In the genomic region with DNA sequence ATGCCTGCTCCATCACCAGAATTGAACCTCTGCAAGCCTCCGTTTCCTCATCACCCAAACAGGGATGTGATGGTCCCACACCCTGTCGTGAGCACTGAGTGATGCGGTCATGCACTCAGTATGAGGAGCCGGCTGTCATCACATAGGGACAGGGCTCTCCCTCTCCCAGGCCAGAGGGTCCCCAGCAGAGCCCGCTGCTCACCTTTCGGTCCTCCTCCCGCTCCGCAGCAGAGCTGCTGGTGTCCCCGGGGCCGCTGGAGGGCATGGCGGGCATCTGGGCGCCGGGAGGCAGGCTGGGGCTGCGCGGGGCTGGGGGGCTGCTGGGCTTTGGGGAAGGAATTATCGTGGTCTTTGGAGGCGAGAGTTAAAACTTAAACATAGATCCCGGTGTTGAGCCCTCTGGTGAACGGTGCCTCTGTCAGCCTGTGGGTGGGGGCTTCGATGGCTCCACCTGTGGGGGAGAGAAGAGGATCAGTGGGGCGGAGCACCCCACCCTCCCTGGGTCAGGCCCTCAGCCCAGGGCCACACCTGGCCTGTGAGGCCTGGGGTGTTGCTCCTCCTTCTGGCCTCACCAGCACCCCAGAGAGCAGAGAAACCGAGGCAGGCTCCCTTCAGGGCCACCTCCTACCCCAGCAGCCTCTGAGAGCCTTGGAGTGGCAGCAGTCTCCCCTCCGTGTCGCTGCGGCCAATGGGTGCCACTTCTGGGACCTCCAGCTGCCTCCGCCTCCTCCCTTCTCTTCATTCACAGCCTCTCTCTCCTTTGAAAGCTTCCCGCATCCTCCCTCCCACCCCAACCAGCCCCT, we compare ENCODE assay signal across 10 cellular contexts. TPM values are rescaled to one million over a fixed set of nuclear protein-coding genes. Genes with fewer than 3 reads are reported as not detected.
A peak's percentile ranks its signal among the peaks of the same experiment; 100 is the strongest.
DNase-seq lines count a peak whose midpoint lies in the region; ATAC-seq, FAIRE-seq and TF ChIP-seq lines count a peak whose summit lies in the region.
"Had no signal": no experiment of that assay in that cellular context is flagged by ENCODE, and none has a peak within 500 bp of the region (broad histone marks: within the 10 kb centered on the region; RNA-seq: fewer than 3 reads in every experiment).

No MANE protein-coding gene starts in this region.

- H3K36me3 ChIP-seq in K562 (ENCODE audit: control insufficient read depth, insufficient read depth, low read length) (no peaks in the 10 kb centered on the region), psoas muscle (ENCODE audit: insufficient read depth in 1 of 2, low read depth in 1 of 2) (peaks cover 0 to 14% of the 10 kb centered on the region in 2 donors)

- no peaks in the 10 kb centered on the region for H3K9me3 ChIP-seq in K562 (replicated peaks; ENCODE audit: control insufficient read depth, insufficient read depth, low read depth, low read length)
- H3K9me3 ChIP-seq in psoas muscle = no peaks in the 10 kb centered on the region

- TF ChIP-seq EP300 in K562 (IDR thresholded peaks at IDR 0.05; ENCODE audit: low read length) = no peak

- H3K27me3 ChIP-seq in K562 (ENCODE audit: control insufficient read depth in 2 of 2, insufficient read depth in 2 of 2, low read length in 2 of 2) (peaks cover 13 to 34% of the 10 kb centered on the region in 2 experiments), psoas muscle (ENCODE audit: insufficient read depth in 3 of 3, low read length in 2 of 3) (no peaks in the 10 kb centered on the region)

- peaks cover 9% of the 10 kb centered on the region for H4K20me1 ChIP-seq in K562 (replicated peaks; ENCODE audit: control insufficient read depth, insufficient read depth, low read length)

- TF ChIP-seq CTCF in K562 (IDR thresholded peaks at IDR 0.05 in 2 of 3, conservative IDR thresholded peaks at IDR 0.05 in 1 of 3; ENCODE audit: insufficient read depth in 2 of 3, low read depth in 1 of 3, low read length in 3 of 3) (no peak), psoas muscle (IDR thresholded peaks at IDR 0.05) (no peak)

- H2AFZ ChIP-seq in K562 (ENCODE audit: low read depth, low read length) = no peak overlapping the region

- no peak overlapping the region for H3K4me3 ChIP-seq in K562
- H3K4me3 ChIP-seq in psoas muscle = no peak overlapping the region

- H3K27ac ChIP-seq in K562 (ENCODE audit: extremely low read depth, low read depth, low read length) (no peak overlapping the region), psoas muscle (peak overlapping the region; percentile 82)

- intact Hi-C loops in K562 (cut with micrococcal nuclease) = no loop called here
- intact Hi-C loops in psoas muscle (cut with DNase I) = no loop called here

- no peak for TF ChIP-seq RAD21 in K562 (CRISPR knock-in tag; conservative IDR thresholded peaks at IDR 0.05 in 1 of 2, IDR thresholded peaks at IDR 0.05 in 1 of 2)

- CTCF ChIA-PET in K562 (lab: Yijun Ruan, JAX; ENCODE audit: low intra/inter-chr PET ratio) = no interaction called here

- no peak overlapping the region for H3K9ac ChIP-seq in K562 (ENCODE audit: insufficient read depth in 1 of 2, low read depth in 2 of 2, low read length in 2 of 2)

- WGBS in K562 (ENCODE audit: insufficient coverage, low coverage, missing lambda C conversion rate) = 50% methylated on average over 12 of the region's 27 CpGs
- WGBS in psoas muscle, 3 donors = 86 to 87% (median 87%) methylated on average over 21 to 27 of the region's 27 CpGs

- DNase-seq in K562 (ENCODE audit: extremely low read depth in 1 of 4, low spot score in 3 of 4) (no peak), psoas muscle (no peak), hypothalamus (lab: John Stamatoyannopoulos, UW) (no peak), HT-29 (ENCODE audit: low spot score) (no peak), GOT3 (lab: John Stamatoyannopoulos, UW) (no peak)
- DNase-seq: midbrain had no signal

- no peak overlapping the region for H3K4me2 ChIP-seq in K562 (ENCODE audit: insufficient read depth, low read length)

- no peaks in the 10 kb centered on the region for H3K9me1 ChIP-seq in K562 (ENCODE audit: control insufficient read depth, insufficient read depth, low read length)

- POLR2A ChIA-PET in K562 (lab: Yijun Ruan, JAX) = interaction anchor here (1.1 kb wide), 1 partner anchor 13 kb away, joined by 10 read pairs; no protein-coding TSS in a partner anchor

- peaks cover 0 to 37% of the 10 kb centered on the region in 2 experiments; a peak in 2 of 5 replicates for H3K4me1 ChIP-seq in K562 (replicated peaks in 1 of 2; ENCODE audit: control insufficient read depth in 2 of 2, insufficient read depth in 2 of 2, low read length in 2 of 2)
- peaks cover 73% of the 10 kb centered on the region for H3K4me1 ChIP-seq in psoas muscle

- no peaks in the 10 kb centered on the region for H3K79me2 ChIP-seq in K562 (ENCODE audit: control insufficient read depth, insufficient read depth, low read length)

- BruUV-seq in K562 (replicated peaks; lab: Mats Ljungman, UMichigan) = no TSS peak

- ATAC-seq in GM18868 (IDR thresholded peaks at IDR 0.05; ENCODE audit: unreplicated experiment) (peak; percentile 16), HG03342 (IDR thresholded peaks at IDR 0.05; ENCODE audit: unreplicated experiment) (peak; percentile 12), K562 (0 out of 3 replicates have a peak, but pooled peaks have one; percentile 16), psoas muscle (no peak), GM18498 (IDR thresholded peaks at IDR 0.05; ENCODE audit: unreplicated experiment) (no peak)
- ATAC-seq: esophagus mucosa had no signal

- no peak for FAIRE-seq in K562 (lab: Jason Lieb, UNC)

- TF ChIP-seq POLR2A in K562 (conservative IDR thresholded peaks at IDR 0.05) = no peak

- in situ Hi-C loops in K562 (cut with MboI) = no loop called here

TF ChIP-seq in K562, 482 proteins besides CTCF, POLR2A, EP300 and RAD21:
- no peak for TF ChIP-seq KAT7 (CRISPR knock-in tag; IDR thresholded peaks at IDR 0.05; ENCODE audit: borderline replicate concordance)
- TF ChIP-seq MEF2D (tag; conservative IDR thresholded peaks at IDR 0.05; ENCODE audit: low read depth) = no peak

RNA-seq across cellular contexts. Expression of a gene that starts 27.8 kb away (rescaled TPM):
- total RNA-seq in K562 (2011; cell fraction: chromatin; rRNA removed; ENCODE audit: low replicate concordance) = 17.3 and 36.0 TPM in 2 replicates
- total RNA-seq in K562 (2011; cell fraction: nucleolus; rRNA removed) = 20.7 and 22.2 TPM in 2 replicates
- 15.0 and 23.5 TPM in 2 replicates for total RNA-seq in K562 (2011; cell fraction: nucleoplasm; rRNA removed)
- total RNA-seq in K562 (2014; rRNA removed) (6.3 and 7.0 TPM in 2 replicates), K562 (2014; rRNA removed; fragmentation: Illumina TruSeq; extraction: Trizol) (3.7 and 4.4 TPM in 2 replicates), K562 (2015; rRNA removed; fragmentation: Illumina TruSeq; extraction: Trizol) (4.5 and 5.0 TPM in 2 replicates), K562 (2021) (13.5 and 16.0 TPM in 2 replicates), psoas muscle (10 to 100 TPM; 20.6 to 26.2 (median 21.7) TPM)
- polyA plus RNA-seq in K562 (2011; rRNA removed) (4.6 and 4.8 TPM in 2 replicates), K562 (2014; fragmentation: Illumina TruSeq; extraction: Trizol) (5.9 and 6.1 TPM in 2 replicates), K562 (2014; fragmentation: Nextera tagmentation; extraction: Ambion mirVana) (1 to 10 TPM; 3.0 to 8.7 TPM), K562 (2014; rRNA removed) (6.2 and 9.4 TPM in 2 replicates), psoas muscle (1 to 10 TPM; 7.1 to 9.9 (median 8.4) TPM)
- 5.2 TPM in 2 replicates for polyA plus RNA-seq in K562 (2011; cell fraction: cytosol; rRNA removed)
- 13.6 and 23.1 TPM in 2 replicates for polyA plus RNA-seq in K562 (2011; cell fraction: nucleus; rRNA removed)
- 7.3 and 8.9 TPM in 2 replicates for polyA plus RNA-seq in K562 (2012)
- polyA minus RNA-seq in K562 (2011; rRNA and poly(A)+ RNA removed) = 7.9 and 9.0 TPM in 2 replicates
- 10.6 and 17.4 TPM in 2 replicates for polyA minus RNA-seq in K562 (2011; cell fraction: cytosol; rRNA and poly(A)+ RNA removed)
- polyA minus RNA-seq in K562 (2011; cell fraction: nucleus; rRNA and poly(A)+ RNA removed) = 9.6 and 10.0 TPM in 2 replicates
- 10.8 and 11.3 TPM in 2 replicates for total RNA-seq in HT-29 (2014; rRNA removed; shearing (Covaris generic))

Comparison
In these comparisons a context has a peak if more than half of its experiments do, and no peak if none do; other contexts are left out.
1. ATAC-seq: peak in GM18868 (single experiment), HG03342 (single experiment) and K562 (single experiment); none in psoas muscle (0 of 4) and GM18498 (single experiment).